In genomic region chr10:71359364-71360046, GRCh38 we compare ENCODE assay signal across 1 cellular context.
TF ChIP-seq lines count a peak whose summit lies in the region.

No MANE protein-coding gene starts in this region.

TF ChIP-seq in GM12878, 131 proteins besides CTCF, POLR2A, EP300 and RAD21 (continued from another document):
- TF ChIP-seq ZZZ3 (IDR thresholded peaks at IDR 0.05; ENCODE audit: control insufficient read depth, insufficient read length, low read depth) (no peak), LARP7 (IDR thresholded peaks at IDR 0.05) (no peak)
